Comparison of ENCODE assay signal across 13 cellular contexts in the genomic region with DNA sequence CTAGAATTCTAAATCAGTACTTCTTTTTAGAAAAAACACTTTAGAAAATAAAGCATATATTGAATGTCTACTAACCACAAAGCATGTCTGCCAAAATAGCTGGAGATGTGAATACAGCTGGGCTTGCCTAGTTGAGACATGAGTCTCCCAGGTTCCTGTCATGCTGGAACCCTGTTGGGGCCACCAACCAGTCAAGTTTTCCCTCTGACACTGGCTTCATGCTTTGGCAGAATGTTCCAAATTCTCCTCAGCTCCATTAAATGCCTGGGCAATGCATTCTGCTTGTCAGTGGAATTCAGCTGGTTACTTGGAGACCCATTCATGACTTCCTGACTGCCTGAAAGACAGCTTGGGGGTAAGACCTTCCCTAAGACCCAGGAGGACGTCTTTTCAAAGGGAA. TPM values are rescaled to one million over a fixed set of nuclear protein-coding genes. Genes with fewer than 3 reads are reported as not detected.
A peak's percentile ranks its signal among the peaks of the same experiment; 100 is the strongest.
DNase-seq lines count a peak whose midpoint lies in the region; ATAC-seq, FAIRE-seq and TF ChIP-seq lines count a peak whose summit lies in the region.
"Had no signal": no experiment of that assay in that cellular context is flagged by ENCODE, and none has a peak within 500 bp of the region (broad histone marks: within the 10 kb centered on the region; RNA-seq: fewer than 3 reads in every experiment).

No MANE protein-coding gene starts in this region.

- no peak overlapping the region for H3K27ac ChIP-seq in astrocyte (ENCODE audit: low read depth, low read length)
- H3K27ac ChIP-seq: SJCRH30 had no signal

- H3K36me3 Mint-ChIP-seq in astrocyte (ENCODE audit: low read depth, unreplicated experiment), result no peaks in the 10 kb centered on the region
- peaks cover 9 to 20% of the 10 kb centered on the region in 2 donors for H3K36me3 Mint-ChIP-seq in naive B cell

- intact Hi-C loops in left ventricle myocardium superior (cut with micrococcal nuclease), result no loop called here

- H3K9me3 Mint-ChIP-seq in astrocyte (ENCODE audit: unreplicated experiment) (no peaks in the 10 kb centered on the region), naive B cell (no peaks in the 10 kb centered on the region)

- peak; percentile 76 for DNase-seq in AG10803 (ENCODE audit: low read depth)
- peak; percentile 44 for DNase-seq in GM03348 (ENCODE audit: low spot score)
- peak; percentile 30 for DNase-seq in astrocyte (ENCODE audit: low read depth)
- DNase-seq in naive B cell, result no peak
- no peak for DNase-seq in left ventricle myocardium superior
- DNase-seq in NOMO-1 (lab: John Stamatoyannopoulos, UW; ENCODE audit: unreplicated experiment in 2 of 2), result no peak
- no peak for DNase-seq in inferior parietal cortex (ENCODE audit: extremely low spot score)
- DNase-seq: activated gamma-delta T cell treated with Interleukin-2 at 50 U/mL for 16 hours; mucosa of descending colon; SJCRH30; stimulated activated CD4-positive, alpha-beta T cell treated with anti-CD3 and anti-CD28 coated beads, Interleukin-4, amount 100 ng/mL, for 24 hours; stimulated activated naive CD8-positive, alpha-beta T cell treated with anti-CD3 and anti-CD28 coated beads, Interleukin-15, Interleukin-2, amounts not matched to agents 100 U/mL and 50 U/mL, for 24 hours had no signal

- H3K27me3 ChIP-seq in astrocyte (ENCODE audit: insufficient read depth, low read length), result no peaks in the 10 kb centered on the region

- H3K4me3 ChIP-seq in AG10803 (ENCODE audit: low read length), result no peak overlapping the region
- H3K4me3 ChIP-seq in astrocyte (ENCODE audit: insufficient read depth, low read depth, low read length), result no peak overlapping the region
- H3K4me3 ChIP-seq: mucosa of descending colon, SJCRH30 had no signal

- H3K27me3 Mint-ChIP-seq in astrocyte (ENCODE audit: low read depth, unreplicated experiment) (peaks cover 8% of the 10 kb centered on the region), naive B cell (no peaks in the 10 kb centered on the region)

- H3K4me1 Mint-ChIP-seq in astrocyte (ENCODE audit: low read depth, unreplicated experiment) (peaks cover 11% of the 10 kb centered on the region), naive B cell (peaks cover 79 to 96% (median 94%) of the 10 kb centered on the region in 3 donors)

- H3K4me3 Mint-ChIP-seq in astrocyte (ENCODE audit: unreplicated experiment) (no peak overlapping the region), naive B cell (peak overlapping the region; percentile 12 to 94 (median 84))

- no peaks in the 10 kb centered on the region for H3K9me3 ChIP-seq in astrocyte (ENCODE audit: insufficient read depth, low read depth, low read length)
- H3K9me3 ChIP-seq: mucosa of descending colon, SJCRH30 had no signal

- no peaks in the 10 kb centered on the region for H3K79me2 ChIP-seq in astrocyte (ENCODE audit: insufficient read depth, low read length)

- H3K4me1 ChIP-seq in astrocyte (ENCODE audit: insufficient read depth, low read length), result no peaks in the 10 kb centered on the region
- H3K4me1 ChIP-seq: SJCRH30 had no signal

- H3K36me3 ChIP-seq in astrocyte (ENCODE audit: insufficient read depth, low read length), result no peaks in the 10 kb centered on the region
- H3K36me3 ChIP-seq: SJCRH30 had no signal

- H3K4me2 ChIP-seq in astrocyte (ENCODE audit: low read length), result no peak overlapping the region

- no peak for FAIRE-seq in astrocyte (lab: Jason Lieb, UNC)

- H3K27ac Mint-ChIP-seq in astrocyte (ENCODE audit: unreplicated experiment) (no peak overlapping the region), naive B cell (peak overlapping the region; percentile 87 to 100 (median 98))

- ATAC-seq in naive B cell (ENCODE audit: low read depth in 2 of 2) (no peak), left ventricle myocardium superior (no peak), HG02610 (IDR thresholded peaks at IDR 0.05; ENCODE audit: unreplicated experiment) (no peak)
- ATAC-seq: mucosa of descending colon; stimulated activated naive CD8-positive, alpha-beta T cell treated with anti-CD3 and anti-CD28 coated beads, Interleukin-15, Interleukin-2, amounts not matched to agents 100 U/mL and 50 U/mL, for 24 hours had no signal

- no peak overlapping the region for H3K9ac ChIP-seq in astrocyte (ENCODE audit: low read length)

- no peak for TF ChIP-seq CTCF in AG10803 (conservative IDR thresholded peaks at IDR 0.05; ENCODE audit: low read length)
- no peak for TF ChIP-seq CTCF in astrocyte (IDR thresholded peaks at IDR 0.05; ENCODE audit: insufficient read depth, low read depth, low read length)

- no peaks in the 10 kb centered on the region for H4K20me1 ChIP-seq in astrocyte (ENCODE audit: insufficient read depth, low read length)

- no peak overlapping the region for H2AFZ ChIP-seq in astrocyte (ENCODE audit: low read depth, low read length)

RNA-seq across cellular contexts. Expression of gene RASSF2, which starts 14.5 kb away (rescaled TPM):
- total RNA-seq in astrocyte (3.1 and 4.2 TPM in 2 replicates), left ventricle myocardium superior (3.7 TPM)
- polyA plus RNA-seq in naive B cell (ENCODE audit: low read depth in 6 of 6), result 10 to 100 TPM; 44.5 to 91.0 (median 59.7) TPM

Comparison
In these comparisons a context has a peak if more than half of its experiments do, and no peak if none do; other contexts are left out.
1. DNase-seq: peak in AG10803 (single experiment), GM03348 (single experiment) and astrocyte (single experiment); none in naive B cell (single experiment), left ventricle myocardium superior (single experiment), NOMO-1 (0 of 2) and inferior parietal cortex (single experiment).